Comparison of ENCODE assay signal across 8 cellular contexts in the genomic region with DNA sequence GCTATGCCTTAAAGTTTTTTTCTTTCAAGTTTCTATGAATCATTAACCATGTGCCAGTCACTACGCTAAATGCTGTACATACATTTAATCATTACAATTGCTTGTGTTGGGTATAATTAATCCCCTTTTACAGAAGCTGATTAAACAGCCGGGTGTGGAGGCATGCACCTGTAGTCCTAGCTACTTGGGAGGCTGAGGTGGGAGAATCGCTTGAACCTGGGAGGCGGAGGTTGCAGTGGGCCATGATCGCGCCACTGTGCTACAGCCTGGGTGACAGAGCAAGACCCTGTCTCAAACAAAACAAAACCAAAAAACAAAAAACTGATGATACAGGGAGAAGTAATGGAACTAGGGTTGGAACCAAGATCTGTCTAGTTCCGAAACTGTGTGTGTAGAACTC. TPM values are rescaled to one million over a fixed set of nuclear protein-coding genes. Genes with fewer than 3 reads are reported as not detected.
DNase-seq lines count a peak whose midpoint lies in the region; ATAC-seq and TF ChIP-seq lines count a peak whose summit lies in the region.

No MANE protein-coding gene starts in this region.

- peaks cover 55% of the 10 kb centered on the region for H3K4me1 Mint-ChIP-seq in stimulated activated naive CD8-positive, alpha-beta T cell treated with anti-CD3 and anti-CD28 coated beads, Interleukin-15, Interleukin-2, amounts not matched to agents 100 ng/mL and 50 ng/mL, for 24 hours (ENCODE audit: low read depth)
- H3K4me1 Mint-ChIP-seq in natural killer cell = peaks cover 46 to 55% of the 10 kb centered on the region in 2 donors

- H3K4me3 Mint-ChIP-seq in stimulated activated naive CD8-positive, alpha-beta T cell treated with anti-CD3 and anti-CD28 coated beads, Interleukin-15, Interleukin-2, amounts not matched to agents 100 ng/mL and 50 ng/mL, for 24 hours = peak overlapping the region; percentile 78
- H3K4me3 Mint-ChIP-seq in natural killer cell = peak overlapping the region; percentile 87

- H3K27ac ChIP-seq in mammary epithelial cell (ENCODE audit: insufficient read depth, low read depth, low read length) = peak overlapping the region; percentile 88

- H3K4me2 ChIP-seq in mammary epithelial cell (ENCODE audit: insufficient read depth, low read depth, low read length) = no peak overlapping the region

- no peaks in the 10 kb centered on the region for H4K20me1 ChIP-seq in mammary epithelial cell (ENCODE audit: insufficient read depth, low read length)

- CTCF ChIA-PET in mammary epithelial cell (lab: Charles Lee; ENCODE audit: low non-redundant PET) = no interaction called here

- H3K27me3 ChIP-seq in mammary epithelial cell (ENCODE audit: insufficient read depth, low read length) = no peaks in the 10 kb centered on the region
- H3K27me3 ChIP-seq in BE2C = no peaks in the 10 kb centered on the region

- in situ Hi-C loops in mammary epithelial cell (cut with MboI; ENCODE audit: low sequenced_read_pairs in 2 of 2) = loop anchor here in 1 of 2 donors (5.0 kb wide), 1 partner anchor 37 kb away; no protein-coding TSS in a partner anchor

- no peaks in the 10 kb centered on the region for H3K36me3 ChIP-seq in mammary epithelial cell (ENCODE audit: insufficient read depth, low read length)
- H3K36me3 ChIP-seq in BE2C = no peaks in the 10 kb centered on the region; the same call in 1 of the 2 replicates

- peaks cover 37% of the 10 kb centered on the region for H3K79me2 ChIP-seq in mammary epithelial cell (ENCODE audit: insufficient read depth, low read length)

- H3K4me1 ChIP-seq in mammary epithelial cell (ENCODE audit: insufficient read depth, low read length) = peaks cover 36% of the 10 kb centered on the region
- peaks cover 10% of the 10 kb centered on the region for H3K4me1 ChIP-seq in BE2C

- dilution Hi-C loops in mammary epithelial cell (cut with HindIII; ENCODE audit: low sequenced_read_pairs) = no loop called here

- peak overlapping the region; percentile 87 for H3K9ac ChIP-seq in mammary epithelial cell (ENCODE audit: insufficient read depth, low read length)

- H3K9me3 ChIP-seq in mammary epithelial cell (replicated peaks; ENCODE audit: insufficient read depth, low read length) (no peaks in the 10 kb centered on the region), BE2C (no peaks in the 10 kb centered on the region)

- ATAC-seq in stimulated activated naive CD8-positive, alpha-beta T cell treated with anti-CD3 and anti-CD28 coated beads, Interleukin-15, Interleukin-2, amounts not matched to agents 100 U/mL and 50 U/mL, for 24 hours = no peak
- no peak for ATAC-seq in natural killer cell
- ATAC-seq in HG02852 (IDR thresholded peaks at IDR 0.05; ENCODE audit: unreplicated experiment) = no peak

- H3K27me3 Mint-ChIP-seq in stimulated activated naive CD8-positive, alpha-beta T cell treated with anti-CD3 and anti-CD28 coated beads, Interleukin-15, Interleukin-2, amounts not matched to agents 100 ng/mL and 50 ng/mL, for 24 hours = no peaks in the 10 kb centered on the region
- no peaks in the 10 kb centered on the region for H3K27me3 Mint-ChIP-seq in natural killer cell (ENCODE audit: low read depth in 2 of 2)

- H3K9me3 Mint-ChIP-seq in stimulated activated naive CD8-positive, alpha-beta T cell treated with anti-CD3 and anti-CD28 coated beads, Interleukin-15, Interleukin-2, amounts not matched to agents 100 ng/mL and 50 ng/mL, for 24 hours = no peaks in the 10 kb centered on the region
- no peaks in the 10 kb centered on the region for H3K9me3 Mint-ChIP-seq in natural killer cell

- peaks cover 14% of the 10 kb centered on the region for H3K36me3 Mint-ChIP-seq in stimulated activated naive CD8-positive, alpha-beta T cell treated with anti-CD3 and anti-CD28 coated beads, Interleukin-15, Interleukin-2, amounts not matched to agents 100 ng/mL and 50 ng/mL, for 24 hours (ENCODE audit: low read depth)
- H3K36me3 Mint-ChIP-seq in natural killer cell = no peaks in the 10 kb centered on the region

- no peak overlapping the region for H2AFZ ChIP-seq in mammary epithelial cell (ENCODE audit: low read depth, low read length)

- peak overlapping the region; percentile 92 for H3K27ac Mint-ChIP-seq in stimulated activated naive CD8-positive, alpha-beta T cell treated with anti-CD3 and anti-CD28 coated beads, Interleukin-15, Interleukin-2, amounts not matched to agents 100 ng/mL and 50 ng/mL, for 24 hours
- H3K27ac Mint-ChIP-seq in natural killer cell = peak overlapping the region; percentile 90 to 91

- DNase-seq in stimulated activated naive CD8-positive, alpha-beta T cell treated with anti-CD3 and anti-CD28 coated beads, Interleukin-15, Interleukin-2, amounts not matched to agents 100 U/mL and 50 U/mL, for 24 hours = no peak
- DNase-seq in mammary epithelial cell (no peak), natural killer cell (no peak), BE2C (no peak), NCI-H187 (lab: John Stamatoyannopoulos, UW) (no peak), dedifferentiated amniotic fluid mesenchymal stem cell (ENCODE audit: extremely low spot score) (no peak)

- H3K4me3 ChIP-seq in mammary epithelial cell (replicated peaks in 1 of 3; ENCODE audit: insufficient read depth in 1 of 3, low read depth in 2 of 3, low read length in 3 of 3) = no peak overlapping the region
- H3K4me3 ChIP-seq in BE2C (ENCODE audit: low read depth, low read length) = no peak overlapping the region

- 94% methylated on average over 7 of the region's 7 CpGs for WGBS in mammary epithelial cell (ENCODE audit: low coverage, missing lambda C conversion rate)

- intact Hi-C loops in mammary epithelial cell (cut with micrococcal nuclease) (loop anchor here (2.0 to 10.0 kb wide), 3 partner anchors 35 to 559 kb away; a partner anchor contains a TSS), natural killer cell (cut with micrococcal nuclease) (loop anchor here (2.0 to 5.0 kb wide), 3 partner anchors 67 to 562 kb away; a partner anchor contains a TSS)

- no TSS peak for BruUV-seq in mammary epithelial cell (replicated peaks; lab: Mats Ljungman, UMichigan)

- TF ChIP-seq CTCF in mammary epithelial cell (conservative IDR thresholded peaks at IDR 0.05 in 1 of 2, IDR thresholded peaks at IDR 0.05 in 1 of 2; ENCODE audit: extremely low read depth in 1 of 2, insufficient read depth in 1 of 2, low read depth in 1 of 2, low read length in 2 of 2) = no peak
- TF ChIP-seq CTCF in natural killer cell (IDR thresholded peaks at IDR 0.05) = no peak
- no peak for TF ChIP-seq CTCF in BE2C (IDR thresholded peaks at IDR 0.05; ENCODE audit: low read depth, low read length)

RNA-seq across cellular contexts. Expression of a gene that starts 1.2 kb away (rescaled TPM):
- 10 to 100 TPM; 14.8 to 38.0 TPM for total RNA-seq in mammary epithelial cell
- polyA plus RNA-seq in mammary epithelial cell = 20.3 TPM
- 30.8 TPM for polyA minus RNA-seq in mammary epithelial cell
- total RNA-seq in natural killer cell = 10 to 100 TPM; 31.2 to 36.0 (median 31.9) TPM
- 27.0 TPM for polyA plus RNA-seq in BE2C (2012; ENCODE audit: insufficient read depth, insufficient read length, low read depth)

RNA-seq across cellular contexts. Expression of a gene that starts 20.4 kb away (rescaled TPM):
- total RNA-seq in mammary epithelial cell = 10 to 100 TPM in 1 of 2 donors, 1 to 10 TPM in 1; 1.0 to 27.6 TPM
- 50.8 TPM for polyA plus RNA-seq in mammary epithelial cell
- 81.6 TPM for polyA minus RNA-seq in mammary epithelial cell
- 1 to 10 TPM in 1 of 3 donors, not detected in 2; 3.4 TPM for total RNA-seq in natural killer cell
- polyA plus RNA-seq in BE2C (2012; ENCODE audit: insufficient read depth, insufficient read length, low read depth) = 116 TPM
